15 cellular contexts compared by ENCODE assay signal in the genomic region with DNA sequence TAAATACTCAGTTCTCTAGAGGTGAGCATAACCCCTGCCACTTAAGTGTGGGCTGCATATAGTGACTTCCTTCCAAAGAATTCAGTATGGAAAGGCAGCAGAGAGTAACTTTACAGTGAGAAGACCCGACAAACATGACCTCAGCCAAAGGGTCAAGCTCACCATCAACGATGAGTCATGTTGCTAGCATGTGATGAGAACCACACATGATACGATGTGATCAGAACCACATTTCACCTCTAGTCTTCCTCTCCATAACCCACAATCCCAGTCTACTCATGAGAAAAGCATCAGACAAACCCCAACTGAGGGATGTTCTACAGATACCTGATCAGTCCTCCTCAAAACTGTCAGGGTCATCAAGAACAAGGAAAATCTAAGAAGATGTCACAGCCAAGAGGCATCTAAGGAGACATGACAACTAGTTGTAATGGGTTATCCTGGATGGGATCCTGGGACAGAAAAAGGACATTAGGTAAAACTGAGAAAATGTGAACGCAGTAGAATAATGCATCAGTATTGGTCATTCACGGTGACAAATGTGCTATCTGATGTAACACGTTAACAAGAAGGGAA. TPM values are rescaled to one million over a fixed set of nuclear protein-coding genes. Genes with fewer than 3 reads are reported as not detected.
DNase-seq lines count a peak whose midpoint lies in the region; ATAC-seq and TF ChIP-seq lines count a peak whose summit lies in the region.
"Had no signal": no experiment of that assay in that cellular context is flagged by ENCODE, and none has a peak within 500 bp of the region (broad histone marks: within the 10 kb centered on the region; RNA-seq: fewer than 3 reads in every experiment).

No MANE protein-coding gene starts in this region.

- H3K4me3 Mint-ChIP-seq in activated T-cell treated with anti-CD3 and anti-CD28 coated beads, Interleukin-2, amount 50 U/mL, for 24 hours: no peak overlapping the region
- H3K4me3 Mint-ChIP-seq: activated B cell treated with CpG ODN at 0.5 μM for 24 hours, neural crest cell had no signal

- H3K9me3 ChIP-seq in lower lobe of right lung: no peaks in the 10 kb centered on the region

- TF ChIP-seq CTCF in AG09309 (IDR thresholded peaks at IDR 0.05; ENCODE audit: control insufficient read depth, insufficient read depth, low read depth, low read length, missing control alignments) (no peak), lower lobe of right lung (IDR thresholded peaks at IDR 0.05) (no peak), GM10266 (IDR thresholded peaks at IDR 0.05; ENCODE audit: control insufficient read depth, insufficient read depth, low read depth, missing control alignments) (no peak)

- ATAC-seq in lower lobe of right lung: no peak
- ATAC-seq in GM18858 (IDR thresholded peaks at IDR 0.05; ENCODE audit: unreplicated experiment): no peak
- ATAC-seq: stimulated activated naive CD8-positive, alpha-beta T cell treated with anti-CD3 and anti-CD28 coated beads, Interleukin-15, Interleukin-2, amounts not matched to agents 100 U/mL and 50 U/mL, for 24 hours had no signal

- no peaks in the 10 kb centered on the region for H3K27me3 ChIP-seq in lower lobe of right lung (ENCODE audit: low read depth)

- peaks cover 45% of the 10 kb centered on the region for H3K36me3 ChIP-seq in lower lobe of right lung

- intact Hi-C loops in lower lobe of right lung (cut with DNase I): no loop called here

- H3K4me3 ChIP-seq in AG09309 (ENCODE audit: control insufficient read depth, low read depth, low read length) (no peak overlapping the region), lower lobe of right lung (no peak overlapping the region)

- H3K27ac ChIP-seq in lower lobe of right lung: no peak overlapping the region

- H3K27me3 Mint-ChIP-seq in activated T-cell treated with anti-CD3 and anti-CD28 coated beads, Interleukin-2, amount 50 U/mL, for 24 hours: peaks cover 2% of the 10 kb centered on the region
- H3K27me3 Mint-ChIP-seq: activated B cell treated with CpG ODN at 0.5 μM for 24 hours had no signal

- H3K9me3 Mint-ChIP-seq in activated T-cell treated with anti-CD3 and anti-CD28 coated beads, Interleukin-2, amount 50 U/mL, for 24 hours: no peaks in the 10 kb centered on the region
- H3K9me3 Mint-ChIP-seq: activated B cell treated with CpG ODN at 0.5 μM for 24 hours, neural crest cell had no signal

- peak; percentile 59 for DNase-seq in AG09309 (ENCODE audit: low read depth)
- DNase-seq in HK-2 (ENCODE audit: unreplicated experiment): peak; percentile 63
- peak; percentile 18 for DNase-seq in amniotic stem cell (lab: John Stamatoyannopoulos, UW)
- peak; percentile 94 for DNase-seq in iris pigment epithelial cell (ENCODE audit: low read depth)
- DNase-seq in lower lobe of right lung: no peak
- DNase-seq in GM10266 (ENCODE audit: extremely low spot score): no peak
- no peak for DNase-seq in activated T-cell treated with anti-CD3 and anti-CD28 coated beads, Interleukin-2, amount 50 U/mL, for 24 hours
- DNase-seq: activated B cell treated with CpG ODN at 0.5 μM for 24 hours; activated effector memory CD4-positive, alpha-beta T cell treated with Interleukin-2 at 50 U/mL for 16 hours; KBM-7; NCI-H2171 treated with DMSO at 0.1 percent for 48 hours; stimulated activated CD4-positive, alpha-beta T cell treated with anti-CD3 and anti-CD28 coated beads, Interleukin-2, amount 100 ng/mL, for 24 hours; stimulated activated naive CD8-positive, alpha-beta T cell treated with anti-CD3 and anti-CD28 coated beads, Interleukin-15, Interleukin-2, amounts not matched to agents 100 U/mL and 50 U/mL, for 24 hours had no signal

- H3K27ac Mint-ChIP-seq in activated T-cell treated with anti-CD3 and anti-CD28 coated beads, Interleukin-2, amount 50 U/mL, for 24 hours: no peak overlapping the region
- H3K27ac Mint-ChIP-seq: activated B cell treated with CpG ODN at 0.5 μM for 24 hours had no signal

- peaks cover 81% of the 10 kb centered on the region for H3K36me3 Mint-ChIP-seq in activated T-cell treated with anti-CD3 and anti-CD28 coated beads, Interleukin-2, amount 50 U/mL, for 24 hours (ENCODE audit: low read depth)

- peaks cover 10% of the 10 kb centered on the region for H3K4me1 ChIP-seq in lower lobe of right lung

- peaks cover 19% of the 10 kb centered on the region for H3K4me1 Mint-ChIP-seq in activated T-cell treated with anti-CD3 and anti-CD28 coated beads, Interleukin-2, amount 50 U/mL, for 24 hours (ENCODE audit: low read depth)

RNA-seq across cellular contexts. Expression of gene SEC61A1, which starts 28.2 kb away (rescaled TPM):
- 152 TPM for total RNA-seq in lower lobe of right lung

RNA-seq across cellular contexts. Expression of gene RUVBL1, which starts 43.2 kb away (rescaled TPM):
- total RNA-seq in lower lobe of right lung: 21.4 TPM

Comparison
In these comparisons a context has a peak if more than half of its experiments do, and no peak if none do; other contexts are left out.
1. DNase-seq: peak in AG09309 (single experiment), HK-2 (single experiment), amniotic stem cell (single experiment) and iris pigment epithelial cell (single experiment); none in lower lobe of right lung (single experiment), GM10266 (single experiment) and activated T-cell treated with anti-CD3 and anti-CD28 coated beads, Interleukin-2, amount 50 U/mL, for 24 hours (single experiment).